Comparison of ENCODE assay signal across 24 cellular contexts in genomic region chr1:97501628-97502027, GRCh38.
DNase-seq lines count a peak whose midpoint lies in the region; ATAC-seq, FAIRE-seq and TF ChIP-seq lines count a peak whose summit lies in the region.
"Had no signal": no experiment of that assay in that cellular context is flagged by ENCODE, and none has a peak within 500 bp of the region (broad histone marks: within the 10 kb centered on the region; RNA-seq: fewer than 3 reads in every experiment).

No MANE protein-coding gene starts in this region.

- POLR2A ChIA-PET in A549 (lab: Yijun Ruan, JAX): no interaction called here

- CTCF ChIA-PET in A549 (lab: Yijun Ruan, JAX): no interaction called here

- no peak overlapping the region for H3K4ac ChIP-seq in mesendoderm (ENCODE audit: low read depth, low read length)

- TF ChIP-seq CTCF in A549 (IDR thresholded peaks at IDR 0.05): no peak
- TF ChIP-seq CTCF in bronchial epithelial cell (IDR thresholded peaks at IDR 0.05; ENCODE audit: insufficient read depth, low read length, severe bottlenecking): no peak
- TF ChIP-seq CTCF in right lobe of liver (IDR thresholded peaks at IDR 0.05): no peak

- no peak overlapping the region for H3K56ac ChIP-seq in mesendoderm (ENCODE audit: low read length)

- no peak overlapping the region for H2BK120ac ChIP-seq in mesendoderm (ENCODE audit: low read depth, low read length)

- TF ChIP-seq POLR2A in A549 (IDR thresholded peaks at IDR 0.05; ENCODE audit: low read length) (no peak), right lobe of liver (IDR thresholded peaks at IDR 0.05) (no peak)

- H4K8ac ChIP-seq in mesendoderm (ENCODE audit: low read depth, low read length): no peak overlapping the region

- 91% methylated on average over 3 of the region's 3 CpGs for WGBS in A549 (ENCODE audit: missing lambda C conversion rate)
- WGBS in right lobe of liver (ENCODE audit: insufficient coverage, low coverage, low lambda C conversion rate, missing lambda C conversion rate): 87% methylated on average over 3 of the region's 3 CpGs
- WGBS in mesendoderm (ENCODE audit: extremely low coverage, insufficient coverage, low lambda C conversion rate): no CpG with 5 or more reads among the region's 3 CpGs

- H3K4me2 ChIP-seq in A549: no peak overlapping the region
- no peak overlapping the region for H3K4me2 ChIP-seq in mesendoderm (ENCODE audit: low read length)
- H3K4me2 ChIP-seq: BLaER1 treated with 17β-estradiol and CSF1 and Interleukin-3, amounts not matched to agents 10 nM and 100 nM had no signal

- H3K23ac ChIP-seq in mesendoderm (ENCODE audit: low read length): no peak overlapping the region

- no peak overlapping the region for H2BK15ac ChIP-seq in mesendoderm (replicated peaks; ENCODE audit: low read depth)

- no peak overlapping the region for H2AK5ac ChIP-seq in mesendoderm (ENCODE audit: low read length)

- intact Hi-C loops in right lobe of liver (cut with DNase I): no loop called here

- no peak for TF ChIP-seq RAD21 in A549 (conservative IDR thresholded peaks at IDR 0.05 in 1 of 2, IDR thresholded peaks at IDR 0.05 in 1 of 2)

- H3K4me3 ChIP-seq in A549: no peak overlapping the region
- no peak overlapping the region for H3K4me3 ChIP-seq in bronchial epithelial cell (ENCODE audit: low read depth, low read length)
- H3K4me3 ChIP-seq in right lobe of liver: no peak overlapping the region
- no peak overlapping the region for H3K4me3 ChIP-seq in mesendoderm (ENCODE audit: low read length)
- H3K4me3 ChIP-seq: BLaER1 treated with 17β-estradiol and CSF1 and Interleukin-3, amounts not matched to agents 10 nM and 100 nM; GM12878; HAP-1 had no signal

- H3K27ac ChIP-seq in A549 (no peak overlapping the region), right lobe of liver (peak overlapping the region in 2 of 3 donors; percentile 11 to 34), mesendoderm (ENCODE audit: low read depth, low read length) (no peak overlapping the region)
- H3K27ac ChIP-seq: 22Rv1; BLaER1 treated with 17β-estradiol and CSF1 and Interleukin-3, amounts not matched to agents 10 nM and 100 nM had no signal

- H3K9me3 ChIP-seq in A549 (no peaks in the 10 kb centered on the region), right lobe of liver (no peaks in the 10 kb centered on the region)
- H3K9me3 ChIP-seq: BE2C; BLaER1 treated with 17β-estradiol and CSF1 and Interleukin-3, amounts not matched to agents 10 nM and 100 nM; HAP-1 had no signal

- H3K9ac ChIP-seq in mesendoderm (ENCODE audit: low read length): no peak overlapping the region
- H3K9ac ChIP-seq: BLaER1 treated with 17β-estradiol and CSF1 and Interleukin-3, amounts not matched to agents 10 nM and 100 nM had no signal

- ATAC-seq in A549: no peak
- ATAC-seq in right lobe of liver: no peak
- ATAC-seq in GM21447 (IDR thresholded peaks at IDR 0.05; ENCODE audit: unreplicated experiment): no peak
- ATAC-seq: GM12878 had no signal

- no peak for TF ChIP-seq EP300 in A549 (IDR thresholded peaks at IDR 0.05)

- H3K36me3 ChIP-seq in bronchial epithelial cell (ENCODE audit: control insufficient read depth, insufficient read depth, low read length) (no peaks in the 10 kb centered on the region), right lobe of liver (no peaks in the 10 kb centered on the region), mesendoderm (ENCODE audit: control insufficient read depth, insufficient read depth, low read length) (no peaks in the 10 kb centered on the region)
- H3K36me3 ChIP-seq: BE2C, HAP-1 had no signal

- H3K4me1 ChIP-seq in A549 (no peaks in the 10 kb centered on the region), right lobe of liver (peaks cover 0 to 41% (median 9%) of the 10 kb centered on the region in 4 donors), mesendoderm (ENCODE audit: control insufficient read depth, low read depth, low read length) (peaks cover 2% of the 10 kb centered on the region)
- H3K4me1 ChIP-seq: BLaER1 treated with 17β-estradiol and CSF1 and Interleukin-3, amounts not matched to agents 10 nM and 100 nM; HAP-1 had no signal

- H4K5ac ChIP-seq in mesendoderm (ENCODE audit: low read length): no peak overlapping the region

- no peak overlapping the region for H2BK5ac ChIP-seq in mesendoderm (ENCODE audit: low read length)

- no peaks in the 10 kb centered on the region for H3K79me2 ChIP-seq in mesendoderm (ENCODE audit: control insufficient read depth, insufficient read depth, low read length)

- FAIRE-seq in A549 (lab: Jason Lieb, UNC) (no peak), bronchial epithelial cell (lab: Jason Lieb, UNC) (peak; percentile 18)
- FAIRE-seq: A204.1, D721Med, GM12878, H54 had no signal

- no peaks in the 10 kb centered on the region for H3K79me1 ChIP-seq in mesendoderm (ENCODE audit: low read length)

- no peak for DNase-seq in A549 (ENCODE audit: low read depth in 1 of 2, low spot score in 1 of 2)
- DNase-seq in bronchial epithelial cell (ENCODE audit: low read depth): no peak
- DNase-seq in right lobe of liver: no peak
- DNase-seq in mesendoderm: no peak
- no peak for DNase-seq in UCSD-AML1 (lab: John Stamatoyannopoulos, UW; ENCODE audit: unreplicated experiment)
- DNase-seq: ACHN; AML-193; BE2C; CD4-positive, alpha-beta T cell; CD8-positive, alpha-beta memory T cell; DMS 273 treated with DMSO at 0.1 percent for 48 hours; DMS79; EL; GDM1; GOT3; HFFc6 had no signal

- no peaks in the 10 kb centered on the region for H3K27me3 ChIP-seq in bronchial epithelial cell (ENCODE audit: control insufficient read depth, insufficient read depth, low read length)
- H3K27me3 ChIP-seq in right lobe of liver: no peaks in the 10 kb centered on the region
- H3K27me3 ChIP-seq in mesendoderm (ENCODE audit: insufficient read depth, low read length, poor library complexity): no peaks in the 10 kb centered on the region
- H3K27me3 ChIP-seq: BE2C; BLaER1 treated with 17β-estradiol and CSF1 and Interleukin-3, amounts not matched to agents 10 nM and 100 nM had no signal

- no peak overlapping the region for H3K18ac ChIP-seq in mesendoderm (ENCODE audit: low read length)

TF ChIP-seq in A549, 52 proteins besides CTCF, POLR2A, EP300 and RAD21:
- TF ChIP-seq MAFK (IDR thresholded peaks at IDR 0.05; ENCODE audit: partially characterized antibody) (peak; percentile 19), ZC3H11A (IDR thresholded peaks at IDR 0.05) (no peak)

Comparison
In these comparisons a context has a peak if more than half of its experiments do, and no peak if none do; other contexts are left out.
1. H3K27ac ChIP-seq: peak in right lobe of liver (2 of 3); none in A549 (0 of 2) and mesendoderm (single experiment).